In genomic region chr19:10235003-10235402, GRCh38 we compare ENCODE assay signal across 1 cellular context.
TF ChIP-seq lines count a peak whose summit lies in the region.

No MANE protein-coding gene starts in this region.

TF ChIP-seq in K562, 482 proteins besides CTCF, POLR2A, EP300 and RAD21:
- TF ChIP-seq ZNF24 (IDR thresholded peaks at IDR 0.05): no peak
- TF ChIP-seq ZBTB34 (CRISPR knock-in tag; IDR thresholded peaks at IDR 0.05): no peak
- TF ChIP-seq ZKSCAN3 (CRISPR knock-in tag; IDR thresholded peaks at IDR 0.05): no peak
- no peak for TF ChIP-seq ATF6 (CRISPR knock-in tag; IDR thresholded peaks at IDR 0.05)
- TF ChIP-seq GATA2 (CRISPR knock-in tag; IDR thresholded peaks at IDR 0.05): no peak
